Comparison of ENCODE assay signal across 34 cellular contexts in genomic region chr9:96058218-96058617, GRCh38.
A peak's percentile ranks its signal among the peaks of the same experiment; 100 is the strongest.
DNase-seq lines count a peak whose midpoint lies in the region; ATAC-seq, FAIRE-seq and TF ChIP-seq lines count a peak whose summit lies in the region.
"Had no signal": no experiment of that assay in that cellular context is flagged by ENCODE, and none has a peak within 500 bp of the region (broad histone marks: within the 10 kb centered on the region; RNA-seq: fewer than 3 reads in every experiment).

No MANE protein-coding gene starts in this region.

- no peak overlapping the region for H3K9ac ChIP-seq in HepG2 (ENCODE audit: insufficient read depth, low read depth, low read length)
- H3K9ac ChIP-seq: BLaER1; BLaER1 treated with 17β-estradiol and CSF1 and Interleukin-3, amounts not matched to agents 10 nM and 100 nM had no signal

- H3K27me3 Mint-ChIP-seq in activated CD4-positive, alpha-beta T cell treated with anti-CD3 and anti-CD28 coated beads for 36 hours = no peaks in the 10 kb centered on the region
- no peaks in the 10 kb centered on the region for H3K27me3 Mint-ChIP-seq in activated CD4-positive, alpha-beta T cell treated with anti-CD3 and anti-CD28 coated beads, Interleukin-2, amount 10 ng/mL, durations not matched to agents 7 days and 5 days
- H3K27me3 Mint-ChIP-seq in activated T-helper 17 cell treated with anti-CD3 and anti-CD28 coated beads, Interleukin-2, amount 50 U/mL, for 72 hours = no peaks in the 10 kb centered on the region
- H3K27me3 Mint-ChIP-seq: CD4-positive, alpha-beta T cell had no signal

- peaks cover 8% of the 10 kb centered on the region for H3K4me1 Mint-ChIP-seq in activated CD4-positive, alpha-beta T cell treated with anti-CD3 and anti-CD28 coated beads for 36 hours
- H3K4me1 Mint-ChIP-seq in activated CD4-positive, alpha-beta T cell treated with anti-CD3 and anti-CD28 coated beads, Interleukin-2, amount 10 ng/mL, durations not matched to agents 7 days and 5 days = peaks cover 1% of the 10 kb centered on the region
- peaks cover 10% of the 10 kb centered on the region for H3K4me1 Mint-ChIP-seq in activated T-helper 17 cell treated with anti-CD3 and anti-CD28 coated beads, Interleukin-2, amount 50 U/mL, for 72 hours
- H3K4me1 Mint-ChIP-seq: B cell had no signal

- intact Hi-C loops in activated CD4-positive, alpha-beta T cell treated with anti-CD3 and anti-CD28 coated beads for 36 hours (cut with DNase I, micrococcal nuclease) = no loop called here
- intact Hi-C loops in HepG2 (cut with micrococcal nuclease; ENCODE audit: unreplicated experiment) = no loop called here

- TF ChIP-seq CTCF in A549 (IDR thresholded peaks at IDR 0.05) = no peak
- no peak for TF ChIP-seq CTCF in HepG2 (CRISPR knock-in tag; IDR thresholded peaks at IDR 0.05)

- H2AFZ ChIP-seq in HepG2 (ENCODE audit: low read length) = no peak overlapping the region

- FAIRE-seq in A549 (lab: Jason Lieb, UNC) (peak; percentile 49), HepG2 (lab: Jason Lieb, UNC) (no peak)
- FAIRE-seq: A204.1, D721Med had no signal

- H3K4me3 Mint-ChIP-seq in activated CD4-positive, alpha-beta T cell treated with anti-CD3 and anti-CD28 coated beads for 36 hours = no peak overlapping the region
- no peak overlapping the region for H3K4me3 Mint-ChIP-seq in activated CD4-positive, alpha-beta T cell treated with anti-CD3 and anti-CD28 coated beads, Interleukin-2, amount 10 ng/mL, durations not matched to agents 7 days and 5 days
- no peak overlapping the region for H3K4me3 Mint-ChIP-seq in activated T-helper 17 cell treated with anti-CD3 and anti-CD28 coated beads, Interleukin-2, amount 50 U/mL, for 72 hours
- H3K4me3 Mint-ChIP-seq: B cell; CD14-positive monocyte; CD4-positive, alpha-beta memory T cell; CD4-positive, alpha-beta T cell; CD4-positive, CD25-positive, alpha-beta regulatory T cell; CD8-positive, alpha-beta memory T cell; CD8-positive, alpha-beta T cell had no signal

- no TSS peak for BruUV-seq in HepG2 (replicated peaks; lab: Mats Ljungman, UMichigan)

- WGBS in A549 (ENCODE audit: missing lambda C conversion rate) = 46% methylated on average over 2 of the region's 2 CpGs
- 26% methylated on average over 2 of the region's 2 CpGs for WGBS in HepG2 (ENCODE audit: low lambda C conversion rate)

- H3K79me2 ChIP-seq in HepG2 (ENCODE audit: insufficient read depth, low read length) = no peaks in the 10 kb centered on the region

- DNase-seq in activated CD4-positive, alpha-beta T cell treated with anti-CD3 and anti-CD28 coated beads for 36 hours = no peak
- DNase-seq in activated CD4-positive, alpha-beta T cell treated with anti-CD3 and anti-CD28 coated beads, Interleukin-2, amount 10 ng/mL, durations not matched to agents 7 days and 5 days = no peak
- DNase-seq in A549 (ENCODE audit: low read depth in 1 of 2, low spot score in 1 of 2) (no peak), HepG2 (ENCODE audit: low spot score) (no peak), NCI-H1417 (lab: John Stamatoyannopoulos, UW) (no peak)
- DNase-seq: 8988T; ACHN; AML-193; BE2C; C1 segment of cervical spinal cord; Caco-2; Calu3; CD4-positive, alpha-beta memory T cell; CD4-positive, alpha-beta T cell; CD4-positive, CD25-positive, alpha-beta regulatory T cell; CD8-positive, alpha-beta memory T cell; CD8-positive, alpha-beta T cell; COR-L47; DMS 273 treated with DMSO at 0.1 percent for 48 hours; DMS153; DMS53; DMS79; DMS79 treated with DMSO at 0.1 percent for 48 hours; DND-41; EL had no signal

- peaks cover 13% of the 10 kb centered on the region for H3K4me1 ChIP-seq in A549
- peaks cover 6% of the 10 kb centered on the region; the same call in 1 of the 2 replicates for H3K4me1 ChIP-seq in HepG2 (ENCODE audit: insufficient read depth, low read length)
- H3K4me1 ChIP-seq: BE2C had no signal

- TF ChIP-seq POLR2A in A549 (IDR thresholded peaks at IDR 0.05; ENCODE audit: low read length) (no peak), HepG2 (IDR thresholded peaks at IDR 0.05; ENCODE audit: insufficient read depth in 1 of 2, low read depth in 2 of 2, low read length in 2 of 2) (no peak)

- H3K27ac ChIP-seq in A549 = no peak overlapping the region
- no peak overlapping the region for H3K27ac ChIP-seq in HepG2 (ENCODE audit: extremely low read length, insufficient read depth, low read length)
- H3K27ac ChIP-seq: 22Rv1; BLaER1; BLaER1 treated with 17β-estradiol and CSF1 and Interleukin-3, amounts not matched to agents 10 nM and 100 nM; C4-2B had no signal

- no peak overlapping the region for H3K4me2 ChIP-seq in A549
- no peak overlapping the region for H3K4me2 ChIP-seq in HepG2 (ENCODE audit: low read depth, low read length)

- TF ChIP-seq RAD21 in A549 (conservative IDR thresholded peaks at IDR 0.05 in 1 of 2, IDR thresholded peaks at IDR 0.05 in 1 of 2) (no peak), HepG2 (CRISPR knock-in tag; IDR thresholded peaks at IDR 0.05) (no peak)

- peaks cover 1 to 6% of the 10 kb centered on the region in 2 experiments; a peak in 1 of 5 replicates for H3K27me3 ChIP-seq in HepG2 (ENCODE audit: control insufficient read depth in 1 of 2, insufficient read depth in 2 of 2, low read length in 2 of 2)
- H3K27me3 ChIP-seq: BE2C; BLaER1; BLaER1 treated with 17β-estradiol and CSF1 and Interleukin-3, amounts not matched to agents 10 nM and 100 nM had no signal

- H3K9me3 Mint-ChIP-seq in activated CD4-positive, alpha-beta T cell treated with anti-CD3 and anti-CD28 coated beads for 36 hours (ENCODE audit: low read depth) = peaks cover 2% of the 10 kb centered on the region
- peaks cover 6% of the 10 kb centered on the region for H3K9me3 Mint-ChIP-seq in activated CD4-positive, alpha-beta T cell treated with anti-CD3 and anti-CD28 coated beads, Interleukin-2, amount 10 ng/mL, durations not matched to agents 7 days and 5 days
- no peaks in the 10 kb centered on the region for H3K9me3 Mint-ChIP-seq in activated T-helper 17 cell treated with anti-CD3 and anti-CD28 coated beads, Interleukin-2, amount 50 U/mL, for 72 hours
- H3K9me3 Mint-ChIP-seq: CD4-positive, alpha-beta T cell; CD8-positive, alpha-beta memory T cell had no signal

- no peak for TF ChIP-seq EP300 in A549 (IDR thresholded peaks at IDR 0.05)
- no peak for TF ChIP-seq EP300 in HepG2 (IDR thresholded peaks at IDR 0.05; ENCODE audit: low read depth in 2 of 2, low read length in 2 of 2)
- TF ChIP-seq EP300 in HepG2 (CRISPR knock-in tag; IDR thresholded peaks at IDR 0.05; ENCODE audit: borderline replicate concordance) = no peak

- H3K36me3 ChIP-seq in HepG2 (replicated peaks in 1 of 2; ENCODE audit: control insufficient read depth in 1 of 2, insufficient read depth in 2 of 2, low read length in 2 of 2) = no peaks in the 10 kb centered on the region
- H3K36me3 ChIP-seq: BE2C; BLaER1; BLaER1 treated with 17β-estradiol and CSF1 and Interleukin-3, amounts not matched to agents 10 nM and 100 nM had no signal

- no peak overlapping the region for H3K4me3 ChIP-seq in A549
- H3K4me3 ChIP-seq in HepG2 (replicated peaks in 1 of 3; ENCODE audit: insufficient read depth in 1 of 3, low read depth in 2 of 3, low read length in 3 of 3) = no peak overlapping the region
- H3K4me3 ChIP-seq: BLaER1; BLaER1 treated with 17β-estradiol and CSF1 and Interleukin-3, amounts not matched to agents 10 nM and 100 nM had no signal

- POLR2A ChIA-PET in activated CD4-positive, alpha-beta T cell treated with anti-CD3 and anti-CD28 coated beads for 36 hours (lab: Charles Lee) = no interaction called here
- POLR2A ChIA-PET in activated CD4-positive, alpha-beta T cell treated with anti-CD3 and anti-CD28 coated beads, Interleukin-2, amount 10 ng/mL, durations not matched to agents 7 days and 5 days (lab: Charles Lee) = no interaction called here
- POLR2A ChIA-PET in A549 (lab: Yijun Ruan, JAX) (no interaction called here), HepG2 (lab: Yijun Ruan, JAX) (no interaction called here)

- CTCF ChIA-PET in activated CD4-positive, alpha-beta T cell treated with anti-CD3 and anti-CD28 coated beads for 36 hours (lab: Charles Lee) = no interaction called here
- CTCF ChIA-PET in activated CD4-positive, alpha-beta T cell treated with anti-CD3 and anti-CD28 coated beads, Interleukin-2, amount 10 ng/mL, durations not matched to agents 7 days and 5 days (lab: Charles Lee) = no interaction called here
- CTCF ChIA-PET in A549 (lab: Yijun Ruan, JAX) = no interaction called here
- CTCF ChIA-PET in HepG2 (lab: Yijun Ruan, JAX; ENCODE audit: low intra/inter-chr PET ratio, low total read pairs) = no interaction called here

- no peaks in the 10 kb centered on the region for H3K36me3 Mint-ChIP-seq in activated CD4-positive, alpha-beta T cell treated with anti-CD3 and anti-CD28 coated beads for 36 hours (ENCODE audit: low read depth)
- H3K36me3 Mint-ChIP-seq in activated CD4-positive, alpha-beta T cell treated with anti-CD3 and anti-CD28 coated beads, Interleukin-2, amount 10 ng/mL, durations not matched to agents 7 days and 5 days (ENCODE audit: low read depth) = no peaks in the 10 kb centered on the region
- no peaks in the 10 kb centered on the region for H3K36me3 Mint-ChIP-seq in activated T-helper 17 cell treated with anti-CD3 and anti-CD28 coated beads, Interleukin-2, amount 50 U/mL, for 72 hours (ENCODE audit: low read depth)
- H3K36me3 Mint-ChIP-seq: CD14-positive monocyte; CD4-positive, alpha-beta memory T cell; CD4-positive, CD25-positive, alpha-beta regulatory T cell; CD8-positive, alpha-beta memory T cell; CD8-positive, alpha-beta T cell had no signal

- peak; percentile 52 for ATAC-seq in activated CD4-positive, alpha-beta T cell treated with anti-CD3 and anti-CD28 coated beads for 36 hours
- ATAC-seq in A549 = no peak
- ATAC-seq in activated T-helper 17 cell treated with anti-CD3 and anti-CD28 coated beads, Interleukin-2, amount 50 U/mL, for 72 hours (replicated peaks) = peak; percentile 66
- ATAC-seq in HepG2 = no peak
- ATAC-seq: CD8-positive, alpha-beta T cell had no signal

- H3K9me3 ChIP-seq in A549 = 0 out of 3 replicates have a peak, but pooled peaks cover 3% of the 10 kb centered on the region
- H3K9me3 ChIP-seq in HepG2 (ENCODE audit: low read length) = no peaks in the 10 kb centered on the region
- H3K9me3 ChIP-seq: BE2C, Caco-2 had no signal

- no peak overlapping the region for H3K27ac Mint-ChIP-seq in activated CD4-positive, alpha-beta T cell treated with anti-CD3 and anti-CD28 coated beads for 36 hours
- H3K27ac Mint-ChIP-seq in activated CD4-positive, alpha-beta T cell treated with anti-CD3 and anti-CD28 coated beads, Interleukin-2, amount 10 ng/mL, durations not matched to agents 7 days and 5 days = no peak overlapping the region
- no peak overlapping the region for H3K27ac Mint-ChIP-seq in activated T-helper 17 cell treated with anti-CD3 and anti-CD28 coated beads, Interleukin-2, amount 50 U/mL, for 72 hours
- H3K27ac Mint-ChIP-seq: B cell; CD14-positive monocyte; CD4-positive, alpha-beta T cell; CD8-positive, alpha-beta T cell had no signal

- no peaks in the 10 kb centered on the region for H4K20me1 ChIP-seq in HepG2 (ENCODE audit: insufficient read depth, low read length)
- H4K20me1 ChIP-seq: BLaER1; BLaER1 treated with 17β-estradiol and CSF1 and Interleukin-3, amounts not matched to agents 10 nM and 100 nM had no signal

- in situ Hi-C loops in HepG2 (cut with HindIII; ENCODE audit: extremely low pct_ligation_motif_present, low pct_unique_long_range_greater_than_20kb) = no loop called here

TF ChIP-seq in A549, 52 proteins besides CTCF, POLR2A, EP300 and RAD21 (continues in another document):
- TF ChIP-seq RFX5 (IDR thresholded peaks at IDR 0.05) = no peak

TF ChIP-seq in HepG2, 621 proteins besides CTCF, POLR2A, EP300 and RAD21 (continues in another document):
- TF ChIP-seq MTA3 (CRISPR knock-in tag; IDR thresholded peaks at IDR 0.05) = no peak

Comparison
In these comparisons a context has a peak if more than half of its experiments do, and no peak if none do; other contexts are left out.
1. ATAC-seq: peak in activated CD4-positive, alpha-beta T cell treated with anti-CD3 and anti-CD28 coated beads for 36 hours (single experiment) and activated T-helper 17 cell treated with anti-CD3 and anti-CD28 coated beads, Interleukin-2, amount 50 U/mL, for 72 hours (single experiment); none in A549 (0 of 2) and HepG2 (single experiment).